Comparison of ENCODE assay signal across 33 cellular contexts in the genomic region with DNA sequence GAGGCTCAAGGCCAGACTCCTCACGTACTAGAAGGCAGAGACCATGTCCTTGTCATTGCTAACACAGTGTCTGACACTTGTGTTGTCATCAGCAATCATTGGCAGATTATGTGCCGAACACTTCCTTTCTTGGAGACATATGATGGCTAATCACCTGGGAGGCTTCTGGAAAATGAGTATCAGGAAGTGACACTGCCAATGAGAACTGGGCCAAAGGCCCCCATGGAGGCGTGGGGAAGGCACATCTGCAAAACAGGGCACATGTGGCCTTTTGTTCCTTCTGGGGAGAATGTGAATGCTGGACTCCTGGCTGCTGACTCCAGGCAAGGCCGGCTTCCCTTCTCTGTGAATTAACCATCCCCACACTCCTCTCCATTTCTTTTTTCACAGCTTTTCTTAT.
"Had no signal": no experiment of that assay in that cellular context is flagged by ENCODE, and none has a peak within 500 bp of the region (broad histone marks: within the 10 kb centered on the region; RNA-seq: fewer than 3 reads in every experiment).

No MANE protein-coding gene starts in this region.

- H3K27me3 ChIP-seq: MG63 had no signal

- ATAC-seq: activated CD4-positive, alpha-beta T cell treated with anti-CD3 and anti-CD28 coated beads for 36 hours; activated T-helper 17 cell treated with anti-CD3 and anti-CD28 coated beads, Interleukin-2, amount 50 U/mL, for 72 hours; Panc1; Right ventricle myocardium inferior; T-cell had no signal

- H3K27ac ChIP-seq: SK-N-MC, VCaP had no signal

- H3K36me3 ChIP-seq: MG63 had no signal

- H3K4me3 ChIP-seq: MG63, SK-N-MC had no signal

- H3K27ac Mint-ChIP-seq: activated CD4-positive, alpha-beta memory T cell treated with anti-CD3 and anti-CD28 coated beads, Interleukin-2, amount 10 ng/mL, durations not matched to agents 7 days and 5 days; activated CD4-positive, alpha-beta T cell treated with anti-CD3 and anti-CD28 coated beads for 36 hours; activated naive CD4-positive, alpha-beta T cell treated with anti-CD3 and anti-CD28 coated beads for 36 hours; activated naive CD8-positive, alpha-beta T cell; activated T-helper 17 cell treated with anti-CD3 and anti-CD28 coated beads, Interleukin-2, amount 50 U/mL, for 72 hours; brain; T-cell had no signal

- H3K9me3 Mint-ChIP-seq: activated CD4-positive, alpha-beta memory T cell treated with anti-CD3 and anti-CD28 coated beads, Interleukin-2, amount 10 ng/mL, durations not matched to agents 7 days and 5 days; activated naive CD4-positive, alpha-beta T cell treated with anti-CD3 and anti-CD28 coated beads for 36 hours; activated T-helper 17 cell treated with anti-CD3 and anti-CD28 coated beads, Interleukin-2, amount 50 U/mL, for 72 hours; brain; T-cell had no signal

- H3K4me1 Mint-ChIP-seq: activated CD4-positive, alpha-beta T cell treated with anti-CD3 and anti-CD28 coated beads for 36 hours; brain had no signal

- H3K9me3 ChIP-seq: MG63 had no signal

- H3K36me3 Mint-ChIP-seq: activated naive CD8-positive, alpha-beta T cell; T-cell had no signal

- FAIRE-seq: astrocyte, TTC549 had no signal

- DNase-seq: activated CD4-positive, alpha-beta memory T cell treated with anti-CD3 and anti-CD28 coated beads, Interleukin-2, amount 10 ng/mL, durations not matched to agents 7 days and 5 days; activated CD4-positive, alpha-beta T cell treated with anti-CD3 and anti-CD28 coated beads for 36 hours; activated CD4-positive, alpha-beta T cell treated with anti-CD3 and anti-CD28 coated beads, Interleukin-2, amount 50 U/mL, for 1 hour; activated CD4-positive, CD25-positive, alpha-beta regulatory T cell; activated gamma-delta T cell; activated naive CD4-positive, alpha-beta T cell treated with anti-CD3 and anti-CD28 coated beads for 36 hours; activated T-cell treated with anti-CD3 and anti-CD28 coated beads for 4 hours; activated T-cell treated with anti-CD3 and anti-CD28 coated beads, Interleukin-2, amount 50 U/mL, for 48 hours; amygdala; MG63; MV-4-11; NCI-H1092 treated with DMSO at 0.1 percent for 48 hours; NCI-H1417 treated with DMSO at 0.1 percent for 48 hours; NCI-H1694; NCI-H2029 treated with DMSO at 0.1 percent for 48 hours; NCI-H345; NCI-H510A; NCI-H69; NK-92 treated with Interleukin-12 subunit alpha and Interleukin-12 subunit beta, amount 100 ng/mL, for 24 hours; OCI-M1; RPMI8226; T-cell; T-helper 2 cell; T1000 had no signal

- H3K4me3 Mint-ChIP-seq: activated CD4-positive, alpha-beta memory T cell treated with anti-CD3 and anti-CD28 coated beads, Interleukin-2, amount 10 ng/mL, durations not matched to agents 7 days and 5 days; activated CD4-positive, alpha-beta T cell treated with anti-CD3 and anti-CD28 coated beads for 36 hours; activated naive CD4-positive, alpha-beta T cell treated with anti-CD3 and anti-CD28 coated beads for 36 hours; activated naive CD8-positive, alpha-beta T cell; activated T-helper 17 cell treated with anti-CD3 and anti-CD28 coated beads, Interleukin-2, amount 50 U/mL, for 72 hours; brain; T-cell had no signal
